In genomic region chr7:55199418-55199817, GRCh38 we compare ENCODE assay signal across 22 cellular contexts.
"Had no signal": no experiment of that assay in that cellular context is flagged by ENCODE, and none has a peak within 500 bp of the region (broad histone marks: within the 10 kb centered on the region; RNA-seq: fewer than 3 reads in every experiment).

No MANE protein-coding gene starts in this region.

- H3K4me1 ChIP-seq: SJSA1 had no signal

- H3K9me3 ChIP-seq: SK-N-SH had no signal

- H3K4me3 ChIP-seq: SJSA1 had no signal

- H3K4me2 ChIP-seq: KMS-11, SK-N-SH had no signal

- H3K27ac ChIP-seq: KMS-11, SJSA1 had no signal

- H3K9ac ChIP-seq: KMS-11, SK-N-SH had no signal

- H3K27me3 ChIP-seq: SJSA1 had no signal

- DNase-seq: activated CD4-positive, alpha-beta T cell treated with anti-CD3 and anti-CD28 coated beads for 36 hours; activated CD4-positive, alpha-beta T cell treated with anti-CD3 and anti-CD28 coated beads, Interleukin-2, amount 10 ng/mL, durations not matched to agents 7 days and 5 days; activated CD4-positive, alpha-beta T cell treated with anti-CD3 and anti-CD28 coated beads, Interleukin-2, amount 50 U/mL, for 48 hours; activated CD8-positive, alpha-beta T cell treated with anti-CD3 and anti-CD28 coated beads, Interleukin-2, amount 10 ng/mL, durations not matched to agents 7 days and 5 days; activated naive CD4-positive, alpha-beta T cell treated with anti-CD3 and anti-CD28 coated beads, Interleukin-2, amount 10 ng/mL, durations not matched to agents 7 days and 5 days; activated naive CD8-positive, alpha-beta T cell treated with anti-CD3 and anti-CD28 coated beads, Interleukin-2, amount 50 U/mL, for 24 hours; activated T-cell treated with anti-CD3 and anti-CD28 coated beads for 4 hours; activated T-cell treated with anti-CD3 and anti-CD28 coated beads, Interleukin-2, amount 50 U/mL, for 4 hours; anterior cingulate cortex; MM.1S; MV-4-11; NCI-H1092; NCI-H1436 treated with DMSO at 0.1 percent for 48 hours; NCI-H1694 treated with DMSO at 0.1 percent for 48 hours; NCI-H2029; NCI-H345; NCI-H524 treated with DMSO at 0.1 percent for 48 hours; NK-92 treated with Interleukin-12 subunit alpha and Interleukin-12 subunit beta, amount 100 ng/mL, for 24 hours; SHP77 treated with DMSO at 0.1 percent for 48 hours; SK-N-SH had no signal

- ATAC-seq: activated CD4-positive, alpha-beta T cell treated with anti-CD3 and anti-CD28 coated beads for 36 hours; activated CD8-positive, alpha-beta T cell treated with anti-CD3 and anti-CD28 coated beads, Interleukin-2, amount 10 ng/mL, durations not matched to agents 7 days and 5 days; activated naive CD8-positive, alpha-beta T cell treated with anti-CD3 and anti-CD28 coated beads, Interleukin-2, amount 50 U/mL, for 24 hours; activated T-cell treated with anti-CD3 and anti-CD28 coated beads, Interleukin-2, amount 50 U/mL, for 4 hours had no signal
